Comparison of ENCODE assay signal across 11 cellular contexts in genomic region chr17:3916825-3917224, GRCh38. TPM values are rescaled to one million over a fixed set of nuclear protein-coding genes. Genes with fewer than 3 reads are reported as not detected.
DNase-seq lines count a peak whose midpoint lies in the region; ATAC-seq and TF ChIP-seq lines count a peak whose summit lies in the region.
"Had no signal": no experiment of that assay in that cellular context is flagged by ENCODE, and none has a peak within 500 bp of the region (broad histone marks: within the 10 kb centered on the region; RNA-seq: fewer than 3 reads in every experiment).

No MANE protein-coding gene starts in this region.

- DNase-seq in cardiac muscle cell (ENCODE audit: low read depth in 1 of 2, low spot score in 1 of 2) (no peak), left cardiac atrium (no peak), UCSD-AML1 (lab: John Stamatoyannopoulos, UW; ENCODE audit: unreplicated experiment) (peak; percentile 83), lower lobe of right lung (no peak), upper lobe of left lung (no peak), dermis blood vessel endothelial cell (no peak)
- DNase-seq in activated effector memory CD4-positive, alpha-beta T cell treated with Interleukin-2 at 50 U/mL for 16 hours: no peak
- DNase-seq: amniotic stem cell, WERI-Rb-1 had no signal

- no peaks in the 10 kb centered on the region for H3K9me3 ChIP-seq in cardiac muscle cell (ENCODE audit: low read depth)
- H3K9me3 ChIP-seq in lower lobe of right lung: no peaks in the 10 kb centered on the region
- H3K9me3 ChIP-seq in upper lobe of left lung: no peaks in the 10 kb centered on the region

- WGBS in upper lobe of left lung, 2 donors: 67 to 71% methylated on average over 5 to 10 of the region's 10 CpGs

- H3K4me3 ChIP-seq in cardiac muscle cell (no peak overlapping the region), lower lobe of right lung (peak overlapping the region; percentile 37), upper lobe of left lung (peak overlapping the region in 2 of 4 donors; percentile 34 to 38)

- H3K4me1 ChIP-seq in cardiac muscle cell (ENCODE audit: low read depth) (peaks cover 32% of the 10 kb centered on the region), lower lobe of right lung (peaks cover 32% of the 10 kb centered on the region), upper lobe of left lung (peaks cover 26 to 34% (median 30%) of the 10 kb centered on the region in 4 donors)

- H3K36me3 ChIP-seq in cardiac muscle cell (no peaks in the 10 kb centered on the region), lower lobe of right lung (no peaks in the 10 kb centered on the region), upper lobe of left lung (no peaks in the 10 kb centered on the region)
- H3K36me3 ChIP-seq: WERI-Rb-1 had no signal

- ATAC-seq in left cardiac atrium (no peak), lower lobe of right lung (peak in 1 of 2 donors; percentile 3), upper lobe of left lung (ENCODE audit: low FRiP score in 2 of 2) (peak in 1 of 2 donors; percentile 11), HG03025 (IDR thresholded peaks at IDR 0.05; ENCODE audit: low FRiP score, unreplicated experiment) (no peak)

- intact Hi-C loops in left cardiac atrium (cut with DNase I) (loop anchor here in 1 of 2 donors (10.0 kb wide), 1 partner anchor 52 kb away; no protein-coding TSS in a partner anchor), lower lobe of right lung (cut with DNase I) (no loop called here)

- TF ChIP-seq POLR2A in upper lobe of left lung (IDR thresholded peaks at IDR 0.05): no peak

- peak overlapping the region; percentile 83 for H3K27ac ChIP-seq in cardiac muscle cell
- peak overlapping the region; percentile 70 for H3K27ac ChIP-seq in lower lobe of right lung
- H3K27ac ChIP-seq in upper lobe of left lung: peak overlapping the region; percentile 50 to 89 (median 80)
- H3K27ac ChIP-seq: WERI-Rb-1 had no signal

- no peak for TF ChIP-seq EP300 in upper lobe of left lung (IDR thresholded peaks at IDR 0.05)

- TF ChIP-seq CTCF in cardiac muscle cell (IDR thresholded peaks at IDR 0.05; ENCODE audit: low read depth, low read length) (no peak), lower lobe of right lung (IDR thresholded peaks at IDR 0.05) (no peak), upper lobe of left lung (IDR thresholded peaks at IDR 0.05) (no peak)

- no peaks in the 10 kb centered on the region for H3K27me3 ChIP-seq in cardiac muscle cell
- H3K27me3 ChIP-seq in lower lobe of right lung (ENCODE audit: low read depth): no peaks in the 10 kb centered on the region
- H3K27me3 ChIP-seq in upper lobe of left lung: no peaks in the 10 kb centered on the region

RNA-seq across cellular contexts. Expression of gene P2RX1, which starts 0.6 kb away (rescaled TPM):
- 1.9 and 3.2 TPM in 2 replicates for total RNA-seq in cardiac muscle cell
- 1.8 and 3.6 TPM in 2 replicates for polyA plus RNA-seq in cardiac muscle cell
- total RNA-seq in left cardiac atrium: 1 to 10 TPM in 1 of 2 donors, under 1 TPM in 1; 0.62 to 3.5 TPM
- total RNA-seq in lower lobe of right lung: 8.7 TPM
- total RNA-seq in upper lobe of left lung: 10 to 100 TPM in 2 of 6 donors, 1 to 10 TPM in 4; 3.7 to 29.9 (median 9.4) TPM
- not detected in 2 replicates for total RNA-seq in dermis blood vessel endothelial cell
- total RNA-seq: endothelial cell of umbilical vein had no signal
- polyA plus RNA-seq: endothelial cell of umbilical vein had no signal

RNA-seq across cellular contexts. Expression of gene CAMKK1, which starts 24.0 kb away (rescaled TPM):
- 9.9 and 12.4 TPM in 2 replicates for total RNA-seq in cardiac muscle cell
- 6.5 and 7.7 TPM in 2 replicates for polyA plus RNA-seq in cardiac muscle cell
- 1 to 10 TPM; 4.1 to 5.1 TPM for total RNA-seq in left cardiac atrium
- 9.7 TPM for total RNA-seq in lower lobe of right lung
- total RNA-seq in upper lobe of left lung: 10 to 100 TPM in 4 of 6 donors, 1 to 10 TPM in 2; 4.9 to 23.0 (median 11.0) TPM
- 0.79 and 2.2 TPM in 2 replicates for total RNA-seq in dermis blood vessel endothelial cell

RNA-seq across cellular contexts. Expression of gene ATP2A3, which starts 47.4 kb away (rescaled TPM):
- total RNA-seq in cardiac muscle cell: 1.9 and 6.9 TPM in 2 replicates
- polyA plus RNA-seq in cardiac muscle cell: 4.2 and 15.8 TPM in 2 replicates
- 10 to 100 TPM in 1 of 2 donors, 1 to 10 TPM in 1; 8.6 to 12.0 TPM for total RNA-seq in left cardiac atrium
- total RNA-seq in lower lobe of right lung: 45.6 TPM
- total RNA-seq in upper lobe of left lung: 10 to 100 TPM; 27.9 to 82.8 (median 41.4) TPM
- total RNA-seq in dermis blood vessel endothelial cell: 0.23 TPM in 1 of 2 replicates, not detected in the other
